Comparison of ENCODE assay signal across 12 cellular contexts in the genomic region with DNA sequence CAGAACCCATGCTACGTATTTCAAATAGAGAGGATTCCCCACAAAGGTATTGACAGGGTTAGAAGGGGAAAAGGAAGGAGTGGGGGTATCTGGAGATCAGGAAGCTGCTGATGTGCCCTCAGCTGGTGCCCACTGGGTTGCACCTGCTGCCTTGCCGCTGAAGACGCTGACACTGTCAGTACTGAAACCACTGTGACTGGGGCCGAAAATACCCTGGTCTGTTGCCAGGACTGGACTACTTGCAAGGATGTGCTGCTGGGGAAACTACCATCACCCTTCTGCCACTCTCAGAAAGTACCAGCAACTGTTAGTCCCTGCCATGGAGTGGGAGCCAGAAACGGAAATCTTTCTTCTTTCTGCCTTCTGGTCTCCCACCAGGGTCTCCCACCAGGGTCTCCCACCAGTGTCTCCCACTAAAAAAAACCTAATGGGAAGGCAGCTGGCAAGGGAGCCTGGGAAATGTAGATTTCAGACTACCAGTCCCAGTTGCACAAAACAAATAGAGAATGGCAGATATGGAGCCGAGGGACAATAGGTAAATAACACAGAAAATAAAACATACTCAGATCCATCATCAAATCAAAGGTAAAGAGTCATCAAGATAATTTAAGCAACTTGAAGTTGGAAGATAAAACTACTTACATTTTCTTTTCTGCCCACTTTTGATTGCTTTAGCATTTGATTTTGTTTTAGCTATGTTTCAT.
DNase-seq lines count a peak whose midpoint lies in the region; ATAC-seq and TF ChIP-seq lines count a peak whose summit lies in the region.
"Had no signal": no experiment of that assay in that cellular context is flagged by ENCODE, and none has a peak within 500 bp of the region (broad histone marks: within the 10 kb centered on the region; RNA-seq: fewer than 3 reads in every experiment).

No MANE protein-coding gene starts in this region.

- peak; percentile 89 for DNase-seq in RPMI8226
- no peak for DNase-seq in NCI-H187 treated with DMSO at 0.1 percent for 48 hours (lab: John Stamatoyannopoulos, UW)
- DNase-seq in GM20000 (ENCODE audit: low spot score), result no peak
- no peak for DNase-seq in putamen (ENCODE audit: low spot score)
- DNase-seq in AML-193 (lab: John Stamatoyannopoulos, UW), result no peak
- DNase-seq: activated CD4-positive, alpha-beta memory T cell treated with anti-CD3 and anti-CD28 coated beads for 36 hours; CD4-positive, CD25-positive, alpha-beta regulatory T cell; immature natural killer cell; stimulated activated CD4-positive, alpha-beta T cell treated with anti-CD3 and anti-CD28 coated beads, Interleukin-4, amount 100 ng/mL, for 1 hour had no signal

- ATAC-seq in GM18511 (IDR thresholded peaks at IDR 0.05; ENCODE audit: unreplicated experiment) (peak; percentile 100), GM21526 (IDR thresholded peaks at IDR 0.05; ENCODE audit: low FRiP score, unreplicated experiment) (peak; percentile 85), HG03175 (IDR thresholded peaks at IDR 0.05; ENCODE audit: unreplicated experiment) (peak; percentile 97)

- TF ChIP-seq CTCF in GM20000 (IDR thresholded peaks at IDR 0.05; ENCODE audit: extremely low read depth, missing control alignments), result no peak
